21 cellular contexts compared by ENCODE assay signal in genomic region chr9:124021385-124021769, GRCh38. TPM values are rescaled to one million over a fixed set of nuclear protein-coding genes. Genes with fewer than 3 reads are reported as not detected.
"Had no signal": no experiment of that assay in that cellular context is flagged by ENCODE, and none has a peak within 500 bp of the region (broad histone marks: within the 10 kb centered on the region; RNA-seq: fewer than 3 reads in every experiment).

No MANE protein-coding gene starts in this region.

- H3K27me3 ChIP-seq: ovary, testis had no signal

- H3K27ac ChIP-seq: adrenal gland, colonic mucosa, esophagus squamous epithelium, neural progenitor cell, ovary, stomach, testis, upper lobe of left lung, WERI-Rb-1 had no signal

- H3K36me3 ChIP-seq: adrenal gland, colonic mucosa, esophagus squamous epithelium, ovary, stomach, upper lobe of left lung, WERI-Rb-1 had no signal

- DNase-seq: activated CD4-positive, alpha-beta T cell treated with anti-CD3 and anti-CD28 coated beads for 36 hours; activated CD8-positive, alpha-beta memory T cell treated with anti-CD3 and anti-CD28 coated beads, Interleukin-2, amount 50 U/mL, for 48 hours; activated CD8-positive, alpha-beta T cell treated with anti-CD3 and anti-CD28 coated beads for 36 hours; activated naive CD4-positive, alpha-beta T cell treated with Interleukin-2 at 50 U/mL for 16 hours; adrenal gland; central memory CD4-positive, alpha-beta T cell; colonic mucosa; esophagus squamous epithelium; immature natural killer cell; ovary; stomach; T-helper 17 cell; testis; upper lobe of left lung; WERI-Rb-1 had no signal

- H3K4me3 ChIP-seq: adrenal gland, colonic mucosa, esophagus squamous epithelium, neural progenitor cell, ovary, stomach, testis, upper lobe of left lung had no signal

- H3K4me2 ChIP-seq: neural progenitor cell had no signal

- H3K9me3 ChIP-seq: adrenal gland, colonic mucosa, esophagus squamous epithelium, ovary, testis, upper lobe of left lung had no signal

- H2AFZ ChIP-seq: neural progenitor cell had no signal

- ATAC-seq: activated CD4-positive, alpha-beta T cell treated with anti-CD3 and anti-CD28 coated beads for 36 hours; activated CD8-positive, alpha-beta T cell treated with anti-CD3 and anti-CD28 coated beads for 36 hours; sciatic nerve; SK-N-SH treated with all-trans-retinoic acid at 6 μM for 48 hours; T-helper 17 cell had no signal

- H3K9me3 Mint-ChIP-seq: activated CD8-positive, alpha-beta T cell treated with anti-CD3 and anti-CD28 coated beads for 36 hours had no signal

- H3K27ac Mint-ChIP-seq: activated CD4-positive, alpha-beta T cell treated with anti-CD3 and anti-CD28 coated beads for 36 hours; activated CD8-positive, alpha-beta T cell treated with anti-CD3 and anti-CD28 coated beads for 36 hours; immature natural killer cell; neural progenitor cell; T-helper 17 cell had no signal

- H3K9ac ChIP-seq: neural progenitor cell had no signal

- H3K4me3 Mint-ChIP-seq: activated CD4-positive, alpha-beta T cell treated with anti-CD3 and anti-CD28 coated beads for 36 hours; activated CD8-positive, alpha-beta T cell treated with anti-CD3 and anti-CD28 coated beads for 36 hours; neural progenitor cell; T-helper 17 cell had no signal

RNA-seq across cellular contexts. Expression of gene LHX2, which starts 9.8 kb away (rescaled TPM):
- total RNA-seq: activated CD4-positive, alpha-beta T cell treated with anti-CD3 and anti-CD28 coated beads for 36 hours; activated CD8-positive, alpha-beta T cell treated with anti-CD3 and anti-CD28 coated beads for 36 hours; fibroblast of villous mesenchyme; glomerular endothelial cell; pulmonary artery endothelial cell; sciatic nerve; T-helper 17 cell; upper lobe of left lung had no signal
- polyA plus RNA-seq: immature natural killer cell, stomach had no signal
